In the genomic region with DNA sequence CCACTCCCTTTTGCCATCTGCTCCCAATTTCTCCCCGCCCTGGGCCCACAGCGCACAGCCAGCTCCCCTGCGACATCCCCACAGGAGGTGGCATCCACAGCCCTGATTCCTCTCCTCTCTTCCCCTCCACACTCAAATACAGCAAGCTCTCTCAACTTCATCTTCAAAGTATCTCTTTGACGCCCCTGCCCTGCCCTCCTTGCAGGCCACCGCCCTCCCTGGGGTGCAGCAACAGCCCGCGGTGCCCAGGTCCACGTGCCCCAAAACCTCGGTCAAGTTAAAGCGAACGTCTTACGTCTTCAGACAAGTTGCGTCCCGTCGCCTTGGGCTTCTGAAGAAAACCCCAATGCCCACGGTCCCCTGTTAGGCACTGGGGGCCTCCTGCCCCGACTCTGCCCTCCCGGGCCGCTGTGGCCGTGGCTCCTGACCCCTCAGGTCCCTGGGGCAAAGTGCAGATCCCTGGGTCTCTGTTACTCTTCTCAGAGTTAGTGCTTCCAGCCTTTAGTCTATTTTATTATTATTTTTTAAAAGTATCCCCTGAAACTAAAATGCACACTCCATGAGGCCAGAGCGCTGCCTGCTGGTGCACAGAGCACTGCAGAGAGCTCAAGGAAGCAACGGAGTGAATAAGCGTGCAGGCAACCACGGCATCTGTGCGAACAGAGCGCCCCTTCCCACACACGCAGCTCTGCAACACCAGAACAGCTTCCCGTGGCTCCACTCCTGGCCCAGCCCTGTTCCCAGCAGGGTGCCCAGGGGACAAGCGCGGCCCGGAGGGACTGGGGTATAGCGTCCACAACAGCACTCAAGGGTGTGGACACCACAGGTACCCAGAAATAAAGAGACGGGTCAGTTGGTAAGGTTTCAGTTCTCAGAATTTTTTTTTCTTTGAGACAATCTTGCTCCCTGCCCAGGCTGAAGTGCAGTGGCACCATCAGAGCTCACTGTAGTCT, we compare ENCODE assay signal across 37 cellular contexts. TPM values are rescaled to one million over a fixed set of nuclear protein-coding genes. Genes with fewer than 3 reads are reported as not detected.
"Had no signal": no experiment of that assay in that cellular context is flagged by ENCODE, and none has a peak within 500 bp of the region (broad histone marks: within the 10 kb centered on the region; RNA-seq: fewer than 3 reads in every experiment).

No MANE protein-coding gene starts in this region.

- H3K36me3 Mint-ChIP-seq: activated CD8-positive, alpha-beta memory T cell treated with anti-CD3 and anti-CD28 coated beads, Interleukin-2, amount 10 ng/mL, durations not matched to agents 7 days and 5 days; activated naive CD4-positive, alpha-beta T cell treated with anti-CD3 and anti-CD28 coated beads, Interleukin-2, amount 10 ng/mL, durations not matched to agents 7 days and 5 days had no signal

- DNase-seq: activated CD4-positive, alpha-beta memory T cell treated with anti-CD3 and anti-CD28 coated beads, Interleukin-2, amount 10 ng/mL, durations not matched to agents 7 days and 5 days; activated CD4-positive, alpha-beta T cell treated with anti-CD3 and anti-CD28 coated beads for 1 hour; activated CD4-positive, alpha-beta T cell treated with anti-CD3 and anti-CD28 coated beads for 48 hours; activated CD4-positive, CD25-positive, alpha-beta regulatory T cell; activated CD8-positive, alpha-beta memory T cell treated with anti-CD3 and anti-CD28 coated beads for 24 hours; activated CD8-positive, alpha-beta memory T cell treated with anti-CD3 and anti-CD28 coated beads, Interleukin-2, amount 10 ng/mL, durations not matched to agents 7 days and 5 days; activated CD8-positive, alpha-beta memory T cell treated with anti-CD3 and anti-CD28 coated beads, Interleukin-2, amount 50 U/mL, for 48 hours; activated effector memory CD4-positive, alpha-beta T cell treated with Interleukin-2 at 50 U/mL for 16 hours; activated naive CD4-positive, alpha-beta T cell treated with anti-CD3 and anti-CD28 coated beads, Interleukin-2, amount 10 ng/mL, durations not matched to agents 7 days and 5 days; activated naive CD8-positive, alpha-beta T cell treated with anti-CD3 and anti-CD28 coated beads, Interleukin-2, amount 50 U/mL, for 24 hours; activated T-cell treated with anti-CD3 and anti-CD28 coated beads, Interleukin-2, amount 50 U/mL, for 48 hours; aorta; brain microvascular endothelial cell; central memory CD4-positive, alpha-beta T cell; Kasumi-1; MG63; NCI-H1048; NCI-H1105 treated with DMSO at 0.1 percent for 48 hours; NCI-H1436; NCI-H1694; NCI-H1930; NCI-H2081 treated with DMSO at 0.1 percent for 48 hours; NCI-H510A; NCI-H526; NCI-H748 treated with DMSO at 0.1 percent for 48 hours; NK-92 treated with Interleukin-12 subunit alpha and Interleukin-12 subunit beta, amount 100 ng/mL, for 24 hours; Peyer's patch; SIG-M5; T-cell; T-helper 2 cell; T1000; WERI-Rb-1 had no signal

- H3K27me3 ChIP-seq: brain microvascular endothelial cell, MG63, Peyer's patch had no signal

- H3K27ac ChIP-seq: brain microvascular endothelial cell, Peyer's patch, RWPE1, WERI-Rb-1 had no signal

- H3K4me1 ChIP-seq: Peyer's patch had no signal

- H3K4me3 Mint-ChIP-seq: activated CD4-positive, alpha-beta memory T cell treated with anti-CD3 and anti-CD28 coated beads, Interleukin-2, amount 10 ng/mL, durations not matched to agents 7 days and 5 days; activated CD8-positive, alpha-beta memory T cell treated with anti-CD3 and anti-CD28 coated beads, Interleukin-2, amount 10 ng/mL, durations not matched to agents 7 days and 5 days; activated naive CD4-positive, alpha-beta T cell treated with anti-CD3 and anti-CD28 coated beads, Interleukin-2, amount 10 ng/mL, durations not matched to agents 7 days and 5 days; activated naive CD8-positive, alpha-beta T cell; activated naive CD8-positive, alpha-beta T cell treated with anti-CD3 and anti-CD28 coated beads, Interleukin-2, amount 50 U/mL, for 24 hours; T-cell had no signal

- H3K36me3 ChIP-seq: brain microvascular endothelial cell, MG63, Peyer's patch, WERI-Rb-1 had no signal

- H3K4me3 ChIP-seq: MG63, Peyer's patch had no signal

- H3K9me3 Mint-ChIP-seq: activated CD4-positive, alpha-beta memory T cell treated with anti-CD3 and anti-CD28 coated beads, Interleukin-2, amount 10 ng/mL, durations not matched to agents 7 days and 5 days; activated naive CD4-positive, alpha-beta T cell treated with anti-CD3 and anti-CD28 coated beads, Interleukin-2, amount 10 ng/mL, durations not matched to agents 7 days and 5 days; activated naive CD8-positive, alpha-beta T cell treated with anti-CD3 and anti-CD28 coated beads, Interleukin-2, amount 50 U/mL, for 24 hours; T-cell had no signal

- H3K4me1 Mint-ChIP-seq: activated CD4-positive, alpha-beta memory T cell treated with anti-CD3 and anti-CD28 coated beads, Interleukin-2, amount 10 ng/mL, durations not matched to agents 7 days and 5 days; activated CD8-positive, alpha-beta memory T cell treated with anti-CD3 and anti-CD28 coated beads, Interleukin-2, amount 10 ng/mL, durations not matched to agents 7 days and 5 days; activated naive CD4-positive, alpha-beta T cell treated with anti-CD3 and anti-CD28 coated beads, Interleukin-2, amount 10 ng/mL, durations not matched to agents 7 days and 5 days; activated naive CD8-positive, alpha-beta T cell treated with anti-CD3 and anti-CD28 coated beads, Interleukin-2, amount 50 U/mL, for 24 hours; T-cell had no signal

- H3K27ac Mint-ChIP-seq: activated CD4-positive, alpha-beta memory T cell treated with anti-CD3 and anti-CD28 coated beads, Interleukin-2, amount 10 ng/mL, durations not matched to agents 7 days and 5 days; activated CD8-positive, alpha-beta memory T cell treated with anti-CD3 and anti-CD28 coated beads, Interleukin-2, amount 10 ng/mL, durations not matched to agents 7 days and 5 days; activated naive CD4-positive, alpha-beta T cell treated with anti-CD3 and anti-CD28 coated beads, Interleukin-2, amount 10 ng/mL, durations not matched to agents 7 days and 5 days; activated naive CD8-positive, alpha-beta T cell; activated naive CD8-positive, alpha-beta T cell treated with anti-CD3 and anti-CD28 coated beads, Interleukin-2, amount 50 U/mL, for 24 hours; T-cell had no signal

- ATAC-seq: activated CD8-positive, alpha-beta memory T cell treated with anti-CD3 and anti-CD28 coated beads, Interleukin-2, amount 10 ng/mL, durations not matched to agents 7 days and 5 days; activated naive CD8-positive, alpha-beta T cell treated with anti-CD3 and anti-CD28 coated beads, Interleukin-2, amount 50 U/mL, for 24 hours; PC-3; Right ventricle myocardium inferior; SK-N-SH treated with all-trans-retinoic acid at 6 μM for 48 hours; T-cell had no signal

- H3K9me3 ChIP-seq: MG63, Peyer's patch had no signal

- H3K27me3 Mint-ChIP-seq: activated CD4-positive, alpha-beta memory T cell treated with anti-CD3 and anti-CD28 coated beads, Interleukin-2, amount 10 ng/mL, durations not matched to agents 7 days and 5 days; activated CD8-positive, alpha-beta memory T cell treated with anti-CD3 and anti-CD28 coated beads, Interleukin-2, amount 10 ng/mL, durations not matched to agents 7 days and 5 days; activated naive CD4-positive, alpha-beta T cell treated with anti-CD3 and anti-CD28 coated beads, Interleukin-2, amount 10 ng/mL, durations not matched to agents 7 days and 5 days; activated naive CD8-positive, alpha-beta T cell; activated naive CD8-positive, alpha-beta T cell treated with anti-CD3 and anti-CD28 coated beads, Interleukin-2, amount 50 U/mL, for 24 hours; T-cell had no signal

RNA-seq across cellular contexts. Expression of gene IL17D, which starts 26.4 kb away (rescaled TPM):
- total RNA-seq: activated CD4-positive, alpha-beta memory T cell treated with anti-CD3 and anti-CD28 coated beads, Interleukin-2, amount 10 ng/mL, durations not matched to agents 7 days and 5 days had no signal
